ENCODE assay signal across 2 cellular contexts in genomic region chr1:31214316-31215082, GRCh38.
TF ChIP-seq lines count a peak whose summit lies in the region.

No MANE protein-coding gene starts in this region.

TF ChIP-seq in GM23338, 12 proteins besides CTCF, POLR2A, EP300 and RAD21 (continued from another document):
- no peak for TF ChIP-seq ZNF462 (CRISPR knock-in tag; IDR thresholded peaks at IDR 0.05)
- no peak for TF ChIP-seq CREB1 (CRISPR knock-in tag; IDR thresholded peaks at IDR 0.05; ENCODE audit: low read depth)
- TF ChIP-seq REST (IDR thresholded peaks at IDR 0.05; ENCODE audit: unreplicated experiment): no peak
- TF ChIP-seq ETS1 (IDR thresholded peaks at IDR 0.05): no peak
- TF ChIP-seq JUNB (IDR thresholded peaks at IDR 0.05; ENCODE audit: unreplicated experiment): no peak
- TF ChIP-seq EZH2 (IDR thresholded peaks at IDR 0.05; ENCODE audit: low read depth, unreplicated experiment): no peak
- TF ChIP-seq EZH2phosphoT487 (IDR thresholded peaks at IDR 0.05; ENCODE audit: unreplicated experiment): no peak
- TF ChIP-seq POLR2AphosphoS5 (IDR thresholded peaks at IDR 0.05; ENCODE audit: low read depth): no peak

TF ChIP-seq in neural cell, 6 proteins besides CTCF, POLR2A, EP300 and RAD21 (continued from another document):
- TF ChIP-seq REST (IDR thresholded peaks at IDR 0.05; ENCODE audit: borderline replicate concordance) (no peak), POLR2AphosphoS5 (IDR thresholded peaks at IDR 0.05) (no peak)
